In genomic region chr4:61375316-61375715, GRCh38 we compare ENCODE assay signal across 28 cellular contexts.
A peak's percentile ranks its signal among the peaks of the same experiment; 100 is the strongest.
DNase-seq lines count a peak whose midpoint lies in the region; ATAC-seq and TF ChIP-seq lines count a peak whose summit lies in the region.
"Had no signal": no experiment of that assay in that cellular context is flagged by ENCODE, and none has a peak within 500 bp of the region (broad histone marks: within the 10 kb centered on the region; RNA-seq: fewer than 3 reads in every experiment).

No MANE protein-coding gene starts in this region.

- H3K9me3 Mint-ChIP-seq in activated CD8-positive, alpha-beta memory T cell treated with anti-CD3 and anti-CD28 coated beads, Interleukin-2, amount 10 ng/mL, durations not matched to agents 7 days and 5 days (ENCODE audit: low read depth) = peaks cover 5% of the 10 kb centered on the region

- DNase-seq in LHCN-M2 (ENCODE audit: low read depth) = peak; percentile 36
- DNase-seq in astrocyte of the spinal cord (ENCODE audit: low read depth, low spot score) = peak; percentile 7
- no peak for DNase-seq in T-helper 17 cell
- no peak for DNase-seq in HuH-7.5 (ENCODE audit: low spot score)
- no peak for DNase-seq in effector CD8-positive, alpha-beta T cell (lab: John Stamatoyannopoulos, UW)
- DNase-seq in activated CD8-positive, alpha-beta memory T cell treated with anti-CD3 and anti-CD28 coated beads, Interleukin-2, amount 10 ng/mL, durations not matched to agents 7 days and 5 days = no peak
- DNase-seq: activated CD4-positive, alpha-beta T cell treated with anti-CD3 and anti-CD28 coated beads for 1 hour; activated CD8-positive, alpha-beta T cell treated with anti-CD3 and anti-CD28 coated beads for 36 hours; activated effector memory CD4-positive, alpha-beta T cell treated with anti-CD3 and anti-CD28 coated beads, Interleukin-2, amount 50 U/mL, for 16 hours; activated naive CD8-positive, alpha-beta T cell treated with anti-CD3 and anti-CD28 coated beads, Interleukin-2, amount 50 U/mL, for 24 hours; activated T-cell treated with anti-CD3 and anti-CD28 coated beads for 4 hours; cortex of kidney; endodermal cell; GM23248; IMR-90; left cardiac atrium; naive B cell; NCI-H2029 treated with DMSO at 0.1 percent for 48 hours; NCI-H2227 treated with DMSO at 0.1 percent for 48 hours; NCI-H774; nucleus accumbens; stimulated activated CD4-positive, alpha-beta T cell treated with anti-CD3 and anti-CD28 coated beads, Interleukin-4, amount 100 ng/mL, for 1 hour; stimulated activated naive B cell treated with anti-CD40 and anti-IgM and Interleukin-4, amounts not matched to agents 10 μg/mL and 1 μg/mL and 100 μg/mL, for 72 hours had no signal

- no peak overlapping the region for H3K4me3 Mint-ChIP-seq in T-helper 17 cell
- H3K4me3 Mint-ChIP-seq in activated CD8-positive, alpha-beta memory T cell treated with anti-CD3 and anti-CD28 coated beads, Interleukin-2, amount 10 ng/mL, durations not matched to agents 7 days and 5 days = no peak overlapping the region
- H3K4me3 Mint-ChIP-seq: activated CD8-positive, alpha-beta T cell treated with anti-CD3 and anti-CD28 coated beads for 36 hours; activated naive CD8-positive, alpha-beta T cell treated with anti-CD3 and anti-CD28 coated beads, Interleukin-2, amount 50 U/mL, for 24 hours; endodermal cell; naive B cell; stimulated activated naive B cell treated with anti-CD40 and anti-IgM and Interleukin-4, amounts not matched to agents 10 μg/mL and 1 μg/mL and 100 μg/mL, for 72 hours had no signal

- no peaks in the 10 kb centered on the region for H3K79me2 ChIP-seq in ACC112 (ENCODE audit: control insufficient read depth, insufficient read depth, low read length, unreplicated experiment)

- no peaks in the 10 kb centered on the region for H3K4me1 Mint-ChIP-seq in T-helper 17 cell
- H3K4me1 Mint-ChIP-seq in activated CD8-positive, alpha-beta memory T cell treated with anti-CD3 and anti-CD28 coated beads, Interleukin-2, amount 10 ng/mL, durations not matched to agents 7 days and 5 days = no peaks in the 10 kb centered on the region
- H3K4me1 Mint-ChIP-seq: activated naive CD8-positive, alpha-beta T cell treated with anti-CD3 and anti-CD28 coated beads, Interleukin-2, amount 50 U/mL, for 24 hours; naive B cell; stimulated activated naive B cell treated with anti-CD40 and anti-IgM and Interleukin-4, amounts not matched to agents 10 μg/mL and 1 μg/mL and 100 μg/mL, for 72 hours had no signal

- H3K4me3 ChIP-seq in ACC112 (ENCODE audit: low read depth, low read length) (0 out of 2 replicates have a peak overlapping the region, but pooled peaks have one; percentile 19), astrocyte of the spinal cord (ENCODE audit: low read depth, low read length) (no peak overlapping the region), iPS-20b (ENCODE audit: low read length) (no peak overlapping the region)
- H3K4me3 ChIP-seq: A549, GM23248, vagina had no signal

- no peak for TF ChIP-seq CTCF in astrocyte of the spinal cord (IDR thresholded peaks at IDR 0.05; ENCODE audit: low read depth, low read length)

- no peaks in the 10 kb centered on the region for H3K36me3 Mint-ChIP-seq in T-helper 17 cell (ENCODE audit: low read depth)
- no peaks in the 10 kb centered on the region for H3K36me3 Mint-ChIP-seq in activated CD8-positive, alpha-beta memory T cell treated with anti-CD3 and anti-CD28 coated beads, Interleukin-2, amount 10 ng/mL, durations not matched to agents 7 days and 5 days
- H3K36me3 Mint-ChIP-seq: naive B cell; stimulated activated naive B cell treated with anti-CD40 and anti-IgM and Interleukin-4, amounts not matched to agents 10 μg/mL and 1 μg/mL and 100 μg/mL, for 72 hours had no signal

- H3K27ac Mint-ChIP-seq in T-helper 17 cell = no peak overlapping the region
- H3K27ac Mint-ChIP-seq in activated CD8-positive, alpha-beta memory T cell treated with anti-CD3 and anti-CD28 coated beads, Interleukin-2, amount 10 ng/mL, durations not matched to agents 7 days and 5 days = no peak overlapping the region
- H3K27ac Mint-ChIP-seq: activated CD8-positive, alpha-beta T cell treated with anti-CD3 and anti-CD28 coated beads for 36 hours; activated naive CD8-positive, alpha-beta T cell treated with anti-CD3 and anti-CD28 coated beads, Interleukin-2, amount 50 U/mL, for 24 hours; endodermal cell; naive B cell; stimulated activated naive B cell treated with anti-CD40 and anti-IgM and Interleukin-4, amounts not matched to agents 10 μg/mL and 1 μg/mL and 100 μg/mL, for 72 hours had no signal

- H3K36me3 ChIP-seq in ACC112 (ENCODE audit: insufficient read depth, low read length) (no peaks in the 10 kb centered on the region), iPS-20b (ENCODE audit: insufficient read depth, low read depth, low read length) (no peaks in the 10 kb centered on the region)
- H3K36me3 ChIP-seq: vagina had no signal

- H3K4me1 ChIP-seq in ACC112 (ENCODE audit: control insufficient read depth, insufficient read depth, low read length, unreplicated experiment) (peaks cover 24% of the 10 kb centered on the region), iPS-20b (ENCODE audit: insufficient read depth, low read length) (peaks cover 25% of the 10 kb centered on the region)
- H3K4me1 ChIP-seq: A549, vagina had no signal

- no peaks in the 10 kb centered on the region for H3K27me3 Mint-ChIP-seq in T-helper 17 cell
- H3K27me3 Mint-ChIP-seq in activated CD8-positive, alpha-beta memory T cell treated with anti-CD3 and anti-CD28 coated beads, Interleukin-2, amount 10 ng/mL, durations not matched to agents 7 days and 5 days = no peaks in the 10 kb centered on the region
- H3K27me3 Mint-ChIP-seq: activated CD8-positive, alpha-beta T cell treated with anti-CD3 and anti-CD28 coated beads for 36 hours; activated naive CD8-positive, alpha-beta T cell treated with anti-CD3 and anti-CD28 coated beads, Interleukin-2, amount 50 U/mL, for 24 hours; naive B cell; stimulated activated naive B cell treated with anti-CD40 and anti-IgM and Interleukin-4, amounts not matched to agents 10 μg/mL and 1 μg/mL and 100 μg/mL, for 72 hours had no signal

- H3K27me3 ChIP-seq in ACC112 (ENCODE audit: insufficient read depth, low read length) (no peaks in the 10 kb centered on the region), iPS-20b (ENCODE audit: insufficient read depth, low read length) (no peaks in the 10 kb centered on the region)
- H3K27me3 ChIP-seq: vagina had no signal

- H3K9me3 ChIP-seq in iPS-20b (ENCODE audit: insufficient read depth, low read depth, low read length) (peaks cover 8% of the 10 kb centered on the region; the same call in 1 of the 2 replicates), T-helper 17 cell (ENCODE audit: control insufficient read depth, low read length, poor library complexity, severe bottlenecking) (no peaks in the 10 kb centered on the region)
- H3K9me3 ChIP-seq: A549, vagina had no signal

- no peak for ATAC-seq in T-helper 17 cell
- ATAC-seq in activated CD8-positive, alpha-beta memory T cell treated with anti-CD3 and anti-CD28 coated beads, Interleukin-2, amount 10 ng/mL, durations not matched to agents 7 days and 5 days = no peak
- ATAC-seq: A549; activated CD8-positive, alpha-beta T cell treated with anti-CD3 and anti-CD28 coated beads for 36 hours; activated naive CD8-positive, alpha-beta T cell treated with anti-CD3 and anti-CD28 coated beads, Interleukin-2, amount 50 U/mL, for 24 hours; stimulated activated naive B cell treated with anti-CD40 and anti-IgM and Interleukin-4, amounts not matched to agents 10 μg/mL and 1 μg/mL and 100 μg/mL, for 72 hours had no signal

- in situ Hi-C loops in astrocyte of the spinal cord (cut with HindIII; ENCODE audit: low sequenced_read_pairs) = no loop called here

- H3K27ac ChIP-seq in ACC112 (ENCODE audit: low read depth, low read length) (peak overlapping the region; percentile 61), iPS-20b (ENCODE audit: low read length) (peak overlapping the region; percentile 33)
- H3K27ac ChIP-seq: A549, GM23248, HL-60, vagina had no signal

- CTCF ChIA-PET in activated CD8-positive, alpha-beta memory T cell treated with anti-CD3 and anti-CD28 coated beads, Interleukin-2, amount 10 ng/mL, durations not matched to agents 7 days and 5 days (lab: Charles Lee) = no interaction called here

- H3K9ac ChIP-seq in iPS-20b (ENCODE audit: low read depth, low read length) = peak overlapping the region; percentile 51; the same call in 1 of the 2 replicates
- H3K9ac ChIP-seq: GM23248 had no signal

- H2AFZ ChIP-seq in ACC112 (ENCODE audit: low read length, unreplicated experiment) = peak overlapping the region; percentile 4
- H2AFZ ChIP-seq: GM23248 had no signal

Comparison
In these comparisons a context has a peak if more than half of its experiments do, and no peak if none do; other contexts are left out.
1. DNase-seq: peak in LHCN-M2 (single experiment) and astrocyte of the spinal cord (single experiment); none in T-helper 17 cell (0 of 3), HuH-7.5 (single experiment), effector CD8-positive, alpha-beta T cell (single experiment) and activated CD8-positive, alpha-beta memory T cell treated with anti-CD3 and anti-CD28 coated beads, Interleukin-2, amount 10 ng/mL, durations not matched to agents 7 days and 5 days (single experiment).